ENCODE assay signal across 8 cellular contexts in the genomic region with DNA sequence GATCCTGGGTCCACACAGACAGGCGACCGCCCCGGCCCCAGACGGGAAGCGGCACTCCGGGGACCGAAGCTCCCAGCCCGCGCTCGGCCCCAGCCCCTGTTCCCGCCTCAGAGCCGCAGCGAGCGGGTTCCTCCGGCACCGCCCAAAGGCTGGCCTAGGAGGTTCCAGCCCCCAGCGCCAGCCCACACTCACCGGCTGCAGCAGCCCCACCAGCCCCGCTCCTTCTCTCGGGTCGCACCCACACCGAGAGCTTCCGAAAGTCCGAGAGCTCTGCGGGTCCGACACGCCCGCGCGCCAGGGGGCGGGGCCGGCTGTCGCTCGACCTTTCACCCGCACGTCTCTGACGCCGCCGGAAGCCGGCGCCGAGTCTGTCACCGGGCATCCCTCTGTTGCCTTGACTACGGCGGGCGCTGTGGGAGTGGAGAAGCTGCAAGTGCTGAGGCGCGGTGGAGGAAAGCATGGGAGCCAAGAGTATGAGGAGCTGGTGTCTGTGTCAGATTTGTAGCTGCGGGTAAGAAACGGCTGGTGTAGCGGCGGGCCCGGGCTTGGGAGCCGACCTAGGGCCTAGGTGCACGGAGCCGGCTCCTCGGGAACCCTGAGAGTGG. TPM values are rescaled to one million over a fixed set of nuclear protein-coding genes. Genes with fewer than 3 reads are reported as not detected.
DNase-seq lines count a peak whose midpoint lies in the region; ATAC-seq and TF ChIP-seq lines count a peak whose summit lies in the region.

A gene (minus strand): TSS at position 313 of the 605 bp plus-strand sequence. CDS start 956 bp downstream, outside the sequence.
A gene with protein sequence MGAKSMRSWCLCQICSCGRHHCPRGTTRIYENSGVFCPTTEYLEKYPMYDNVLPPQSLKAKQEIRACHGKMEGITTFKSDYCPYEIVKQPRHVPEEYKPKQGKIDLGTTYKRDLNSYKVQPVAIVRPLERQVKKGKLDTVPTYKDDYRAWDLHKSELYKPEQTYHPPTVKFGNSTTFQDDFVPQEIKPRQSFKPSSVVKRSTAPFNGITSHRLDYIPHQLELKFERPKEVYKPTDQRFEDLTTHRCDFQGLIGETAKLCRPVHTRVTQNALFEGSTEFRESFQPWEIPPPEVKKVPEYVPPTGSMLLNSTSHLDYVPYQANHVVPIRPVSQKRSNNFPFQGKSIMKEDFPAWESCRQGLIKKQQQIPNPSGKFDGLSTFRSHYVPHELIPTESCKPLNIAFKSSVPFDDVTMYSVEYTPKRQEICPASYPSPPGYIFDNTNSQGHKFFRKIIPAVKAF (plus strand): TSS at position 397 of the 605 bp plus-strand sequence. CDS start 62 bp downstream, at position 459.

- peaks cover 13 to 18% of the 10 kb centered on the region in 2 donors for H3K4me1 ChIP-seq in duodenal mucosa (ENCODE audit: control insufficient read depth in 1 of 2, insufficient read depth in 2 of 2, low read length in 2 of 2)

- no peaks in the 10 kb centered on the region for H3K9me3 ChIP-seq in duodenal mucosa (ENCODE audit: control insufficient read depth in 1 of 2, low read length in 2 of 2)

- WGBS in lower leg skin, 2 donors = 0 to 1% methylated on average over 23 to 57 of the region's 57 CpGs

- DNase-seq in NCI-H748 (lab: John Stamatoyannopoulos, UW; ENCODE audit: unreplicated experiment) (peak; percentile 91), lower leg skin (ENCODE audit: low spot score in 2 of 2) (peak; percentile 88 to 97)
- DNase-seq in activated CD4-positive, alpha-beta T cell treated with anti-CD3 and anti-CD28 coated beads, Interleukin-2, amount 50 U/mL, for 48 hours = peak; percentile 93 to 96
- peak; percentile 90 to 93 for DNase-seq in stimulated activated CD4-positive, alpha-beta T cell treated with anti-CD3 and anti-CD28 coated beads, Interleukin-4, amount 100 ng/mL, for 48 hours (ENCODE audit: low read depth in 2 of 2)

- H3K27me3 ChIP-seq in duodenal mucosa (ENCODE audit: control insufficient read depth in 1 of 2, insufficient read depth in 2 of 2, low read length in 2 of 2) = no peaks in the 10 kb centered on the region

- H3K9ac ChIP-seq in duodenal mucosa (ENCODE audit: low read depth in 1 of 2, low read length in 2 of 2) = peak within 1 kb of the TSS; percentile 62 to 67

- H3K27ac ChIP-seq in C4-2B = peak within 1 kb of the TSS; percentile 51
- H3K27ac ChIP-seq in duodenal mucosa (ENCODE audit: low read depth, low read length) = peak within 1 kb of the TSS; percentile 49

- no peak for TF ChIP-seq CTCF in C4-2B (conservative IDR thresholded peaks at IDR 0.05)
- no peak for TF ChIP-seq CTCF in lower leg skin (IDR thresholded peaks at IDR 0.05)

- peaks cover 0 to 17% of the 10 kb centered on the region in 2 donors for H3K36me3 ChIP-seq in duodenal mucosa (ENCODE audit: control insufficient read depth in 1 of 2, insufficient read depth in 2 of 2, low read length in 2 of 2)

- intact Hi-C loops in lower leg skin (cut with DNase I; ENCODE audit: low total_unique reads) = no loop called here

- TF ChIP-seq POLR2A in lower leg skin (IDR thresholded peaks at IDR 0.05) = no peak

- H3K4me3 ChIP-seq in duodenal mucosa (ENCODE audit: low read depth in 1 of 2, low read length in 2 of 2) = peak within 1 kb of the TSS; percentile 85 to 90
- peak within 1 kb of the TSS; percentile 61 for H3K4me3 ChIP-seq in lower leg skin (ENCODE audit: low read depth, poor library complexity, severe bottlenecking)

- ATAC-seq in GM19351 (IDR thresholded peaks at IDR 0.05; ENCODE audit: unreplicated experiment) (peak; percentile 95), HG03520 (IDR thresholded peaks at IDR 0.05; ENCODE audit: unreplicated experiment) (peak; percentile 93)

RNA-seq across cellular contexts. Expression of the first gene that starts in this region (rescaled TPM):
- 10 to 100 TPM; 17.8 to 20.7 (median 19.5) TPM for total RNA-seq in lower leg skin

RNA-seq across cellular contexts. Expression of the second gene that starts in this region (rescaled TPM):
- total RNA-seq in lower leg skin = 1 to 10 TPM in 2 of 4 donors, under 1 TPM in 1, not detected in 1; 0.30 to 1.5 (median 1.5) TPM

Comparison
In these comparisons a context has a peak if more than half of its experiments do, and no peak if none do; other contexts are left out.
1. Peak in every context shown above with its lines: DNase-seq, ATAC-seq, H3K4me3 ChIP-seq and H3K27ac ChIP-seq.